9 cellular contexts compared by ENCODE assay signal in the genomic region with DNA sequence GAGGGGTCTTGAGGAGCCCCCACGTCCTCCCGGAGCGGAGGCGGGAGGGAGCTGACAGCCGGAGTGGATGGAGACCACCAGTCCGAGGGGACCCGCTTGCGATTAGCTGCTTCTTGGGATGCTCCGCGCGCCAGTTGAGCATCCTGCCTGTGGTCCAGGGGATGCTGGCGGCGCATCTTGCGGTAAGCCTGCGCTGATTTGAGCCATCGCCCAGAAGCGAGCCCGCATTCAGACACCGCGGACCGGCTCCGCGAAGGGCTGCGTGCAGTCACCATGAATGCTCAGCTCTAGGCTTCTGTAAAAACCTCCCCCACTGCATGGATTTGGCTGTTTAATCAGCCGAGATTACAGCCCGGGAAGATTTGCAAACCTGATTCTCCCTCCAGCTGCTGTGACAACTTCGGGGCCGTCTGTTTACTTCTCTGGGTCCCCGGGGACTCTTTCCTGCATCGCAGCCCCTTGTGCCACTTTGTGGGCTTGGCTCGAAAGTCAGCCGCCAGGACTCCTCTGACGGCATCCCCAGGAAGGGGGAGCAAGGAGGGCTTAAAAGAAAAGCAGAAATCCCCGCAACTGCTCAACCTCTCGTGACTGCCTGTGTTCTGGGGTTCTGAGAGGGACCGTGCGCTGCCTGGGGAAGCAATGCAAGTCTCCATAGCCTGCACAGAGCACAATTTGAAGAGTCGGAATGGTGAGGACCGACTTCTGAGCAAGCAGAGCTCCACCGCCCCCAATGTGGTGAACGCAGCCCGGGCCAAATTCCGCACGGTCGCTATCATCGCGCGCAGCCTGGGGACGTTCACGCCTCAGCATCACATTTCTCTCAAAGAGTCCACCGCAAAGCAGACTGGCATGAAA.
A peak's percentile ranks its signal among the peaks of the same experiment; 100 is the strongest.
DNase-seq lines count a peak whose midpoint lies in the region; ATAC-seq, FAIRE-seq and TF ChIP-seq lines count a peak whose summit lies in the region.
"Had no signal": no experiment of that assay in that cellular context is flagged by ENCODE, and none has a peak within 500 bp of the region (broad histone marks: within the 10 kb centered on the region; RNA-seq: fewer than 3 reads in every experiment).

No MANE protein-coding gene starts in this region.

- FAIRE-seq in frontal cortex (lab: Jason Lieb, UNC), result no peak

- H3K36me3 ChIP-seq in SK-N-MC (ENCODE audit: insufficient read depth, low read length) (no peaks in the 10 kb centered on the region), fibroblast of lung (ENCODE audit: control insufficient read depth, insufficient read depth, low read length) (no peaks in the 10 kb centered on the region)

- H3K4me3 Mint-ChIP-seq in activated CD4-positive, alpha-beta T cell treated with anti-CD3 and anti-CD28 coated beads for 36 hours, result peak overlapping the region; percentile 11
- H3K4me3 Mint-ChIP-seq: T-helper 1 cell treated with Interleukin-12 subunit alpha and Interleukin-12 subunit beta and Interleukin-4 antibody, amounts not matched to agents 30 μg/mL and 1 μg/mL, for 36 hours had no signal

- no peaks in the 10 kb centered on the region for H3K9me3 Mint-ChIP-seq in activated CD4-positive, alpha-beta T cell treated with anti-CD3 and anti-CD28 coated beads for 36 hours (ENCODE audit: low read depth)
- H3K9me3 Mint-ChIP-seq: T-helper 1 cell treated with Interleukin-12 subunit alpha and Interleukin-12 subunit beta and Interleukin-4 antibody, amounts not matched to agents 30 μg/mL and 1 μg/mL, for 36 hours had no signal

- peak; percentile 33 for ATAC-seq in activated CD4-positive, alpha-beta T cell treated with anti-CD3 and anti-CD28 coated beads for 36 hours
- ATAC-seq in omental fat pad (ENCODE audit: low FRiP score) (peak; percentile 70), HG03520 (IDR thresholded peaks at IDR 0.05; ENCODE audit: unreplicated experiment) (no peak), GM21381 (IDR thresholded peaks at IDR 0.05; ENCODE audit: unreplicated experiment) (no peak)

- no peaks in the 10 kb centered on the region for H3K36me3 Mint-ChIP-seq in activated CD4-positive, alpha-beta T cell treated with anti-CD3 and anti-CD28 coated beads for 36 hours (ENCODE audit: low read depth)

- no peaks in the 10 kb centered on the region for H4K20me1 ChIP-seq in fibroblast of lung (ENCODE audit: control insufficient read depth, extremely low read depth, insufficient read depth, low read length)

- H3K27ac ChIP-seq in SK-N-MC, result no peak overlapping the region
- H3K27ac ChIP-seq in fibroblast of lung (ENCODE audit: insufficient read depth, low read length), result no peak overlapping the region

- no peaks in the 10 kb centered on the region for H3K4me1 ChIP-seq in fibroblast of lung (ENCODE audit: control insufficient read depth, extremely low read depth, insufficient read depth, low read length)

- H2AFZ ChIP-seq in fibroblast of lung (ENCODE audit: low read length), result peak overlapping the region; percentile 64

- peaks cover 44% of the 10 kb centered on the region for H3K27me3 Mint-ChIP-seq in activated CD4-positive, alpha-beta T cell treated with anti-CD3 and anti-CD28 coated beads for 36 hours

- no peak for TF ChIP-seq CTCF in fibroblast of lung (conservative IDR thresholded peaks at IDR 0.05 in 1 of 2, IDR thresholded peaks at IDR 0.05 in 1 of 2; ENCODE audit: low read depth in 1 of 2, low read length in 2 of 2)
- no peak for TF ChIP-seq CTCF in omental fat pad (IDR thresholded peaks at IDR 0.05)

- no peak overlapping the region for H3K9ac ChIP-seq in SK-N-MC (ENCODE audit: insufficient read length)
- no peak overlapping the region for H3K9ac ChIP-seq in fibroblast of lung (ENCODE audit: insufficient read depth, low read length)

- no peak overlapping the region for H3K27ac Mint-ChIP-seq in activated CD4-positive, alpha-beta T cell treated with anti-CD3 and anti-CD28 coated beads for 36 hours
- H3K27ac Mint-ChIP-seq: T-helper 1 cell treated with Interleukin-12 subunit alpha and Interleukin-12 subunit beta and Interleukin-4 antibody, amounts not matched to agents 30 μg/mL and 1 μg/mL, for 36 hours had no signal

- H3K79me2 ChIP-seq in fibroblast of lung (ENCODE audit: control insufficient read depth, insufficient read depth, low read length), result no peaks in the 10 kb centered on the region

- H3K27me3 ChIP-seq in fibroblast of lung (ENCODE audit: control insufficient read depth, insufficient read depth, low read length), result peaks cover 34% of the 10 kb centered on the region

- DNase-seq in activated CD4-positive, alpha-beta T cell treated with anti-CD3 and anti-CD28 coated beads for 36 hours, result peak; percentile 17
- no peak for DNase-seq in activated CD4-positive, alpha-beta T cell treated with anti-CD3 and anti-CD28 coated beads, Interleukin-2, amount 50 U/mL, for 48 hours
- DNase-seq in SK-N-MC (ENCODE audit: low read depth, low spot score), result no peak
- peak in 1 of 2 donors; percentile 49 for DNase-seq in fibroblast of lung (ENCODE audit: low read depth in 2 of 2)
- no peak for DNase-seq in omental fat pad (ENCODE audit: low spot score)
- no peak for DNase-seq in frontal cortex (ENCODE audit: low spot score in 2 of 2)

- H3K9me3 ChIP-seq in SK-N-MC (ENCODE audit: low read depth, low read length), result no peaks in the 10 kb centered on the region
- H3K9me3 ChIP-seq in fibroblast of lung (ENCODE audit: control insufficient read depth, insufficient read depth, low read depth, low read length), result no peaks in the 10 kb centered on the region

- peak overlapping the region; percentile 29 for H3K4me3 ChIP-seq in SK-N-MC
- H3K4me3 ChIP-seq in fibroblast of lung (replicated peaks in 1 of 4; ENCODE audit: control extremely low read depth in 1 of 4, insufficient read depth in 1 of 4, low read depth in 3 of 4, low read length in 4 of 4), result peak overlapping the region; percentile 43 to 53 (median 49)

- peaks cover 6% of the 10 kb centered on the region for H3K4me1 Mint-ChIP-seq in activated CD4-positive, alpha-beta T cell treated with anti-CD3 and anti-CD28 coated beads for 36 hours

- CTCF ChIA-PET in activated CD4-positive, alpha-beta T cell treated with anti-CD3 and anti-CD28 coated beads for 36 hours (lab: Charles Lee), result interaction anchor here (0.6 kb wide), 1 partner anchor 9 kb away, joined by 4 read pairs; no protein-coding TSS in a partner anchor

- intact Hi-C loops in activated CD4-positive, alpha-beta T cell treated with anti-CD3 and anti-CD28 coated beads for 36 hours (cut with DNase I, micrococcal nuclease), result no loop called here

- POLR2A ChIA-PET in activated CD4-positive, alpha-beta T cell treated with anti-CD3 and anti-CD28 coated beads for 36 hours (lab: Charles Lee), result no interaction called here

- H3K4me2 ChIP-seq in fibroblast of lung (ENCODE audit: extremely low read depth, insufficient read depth, low read length), result peak overlapping the region; percentile 95

Comparison
In these comparisons a context has a peak if more than half of its experiments do, and no peak if none do; other contexts are left out.
1. ATAC-seq: peak in activated CD4-positive, alpha-beta T cell treated with anti-CD3 and anti-CD28 coated beads for 36 hours (single experiment) and omental fat pad (single experiment); none in HG03520 (single experiment) and GM21381 (single experiment).